In genomic region chr11:116420770-116421528, GRCh38 we compare ENCODE assay signal across 16 cellular contexts.
DNase-seq lines count a peak whose midpoint lies in the region; ATAC-seq, FAIRE-seq and TF ChIP-seq lines count a peak whose summit lies in the region.
"Had no signal": no experiment of that assay in that cellular context is flagged by ENCODE, and none has a peak within 500 bp of the region (broad histone marks: within the 10 kb centered on the region; RNA-seq: fewer than 3 reads in every experiment).

No MANE protein-coding gene starts in this region.

- H3K9me3 Mint-ChIP-seq in astrocyte (ENCODE audit: unreplicated experiment) (peaks cover 6% of the 10 kb centered on the region), nephron (no peaks in the 10 kb centered on the region)
- H3K9me3 Mint-ChIP-seq: T-helper 1 cell treated with Interleukin-12 subunit alpha and Interleukin-12 subunit beta and Interleukin-4 antibody, amounts not matched to agents 30 μg/mL and 1 μg/mL, for 36 hours had no signal

- no peak for TF ChIP-seq POLR2A in H54 (IDR thresholded peaks at IDR 0.05; ENCODE audit: low read depth, low read length)
- TF ChIP-seq POLR2A in gastrocnemius medialis (IDR thresholded peaks at IDR 0.05): no peak

- H3K9ac ChIP-seq in astrocyte (ENCODE audit: low read length): no peak overlapping the region

- no peak overlapping the region for H3K27ac ChIP-seq in astrocyte (ENCODE audit: low read depth, low read length)
- H3K27ac ChIP-seq in gastrocnemius medialis: no peak overlapping the region
- H3K27ac ChIP-seq in osteoblast (ENCODE audit: low read depth, low read length): no peak overlapping the region
- H3K27ac ChIP-seq: colonic mucosa had no signal

- H3K4me1 ChIP-seq in astrocyte (ENCODE audit: insufficient read depth, low read length): no peaks in the 10 kb centered on the region
- H3K4me1 ChIP-seq in gastrocnemius medialis: no peaks in the 10 kb centered on the region
- no peaks in the 10 kb centered on the region for H3K4me1 ChIP-seq in osteoblast (ENCODE audit: insufficient read depth, low read length)
- H3K4me1 ChIP-seq: colonic mucosa had no signal

- intact Hi-C loops in gastrocnemius medialis (cut with DNase I; ENCODE audit: low total_unique reads): no loop called here

- H3K27me3 ChIP-seq in astrocyte (ENCODE audit: insufficient read depth, low read length): peaks cover 3% of the 10 kb centered on the region
- H3K27me3 ChIP-seq in gastrocnemius medialis: no peaks in the 10 kb centered on the region
- no peaks in the 10 kb centered on the region for H3K27me3 ChIP-seq in osteoblast (ENCODE audit: insufficient read depth, low read length)
- H3K27me3 ChIP-seq: colonic mucosa had no signal

- DNase-seq in H54 (ENCODE audit: insufficient read length, low spot score): peak; percentile 4
- DNase-seq in NCI-H226: peak; percentile 51
- peak; percentile 42 for DNase-seq in astrocyte (ENCODE audit: low read depth)
- no peak for DNase-seq in Ammon's horn (ENCODE audit: low spot score)
- no peak for DNase-seq in hippocampal formation (lab: John Stamatoyannopoulos, UW)
- DNase-seq in gastrocnemius medialis: no peak
- DNase-seq in osteoblast (ENCODE audit: insufficient read length, low spot score, missing footprints): no peak
- DNase-seq: activated CD4-positive, alpha-beta T cell treated with anti-CD3 and anti-CD28 coated beads, Interleukin-2, amount 50 U/mL, for 48 hours; activated gamma-delta T cell treated with Interleukin-2 at 50 U/mL for 16 hours; colonic mucosa; kidney; NCI-H1436 treated with DMSO at 0.1 percent for 48 hours; nephron progenitor cell had no signal

- FAIRE-seq in H54 (lab: Jason Lieb, UNC) (no peak), astrocyte (lab: Jason Lieb, UNC) (no peak)
- FAIRE-seq: kidney had no signal

- H3K79me2 ChIP-seq in astrocyte (ENCODE audit: insufficient read depth, low read length) (no peaks in the 10 kb centered on the region), osteoblast (ENCODE audit: insufficient read depth, low read length) (no peaks in the 10 kb centered on the region)

- H3K4me1 Mint-ChIP-seq in astrocyte (ENCODE audit: low read depth, unreplicated experiment) (peaks cover 14% of the 10 kb centered on the region), nephron (peaks cover 36% of the 10 kb centered on the region)

- H3K4me2 ChIP-seq in astrocyte (ENCODE audit: low read length): no peak overlapping the region
- no peak overlapping the region for H3K4me2 ChIP-seq in osteoblast (ENCODE audit: insufficient read depth, low read length)
- H3K4me2 ChIP-seq: smooth muscle cell had no signal

- H3K27me3 Mint-ChIP-seq in astrocyte (ENCODE audit: low read depth, unreplicated experiment) (peaks cover 32% of the 10 kb centered on the region), nephron (ENCODE audit: low read depth) (peaks cover 12% of the 10 kb centered on the region)

- in situ Hi-C loops in gastrocnemius medialis (cut with MboI; ENCODE audit: low sequenced_read_pairs in 4 of 4): no loop called here

- ATAC-seq in gastrocnemius medialis: no peak

- no peaks in the 10 kb centered on the region for H4K20me1 ChIP-seq in astrocyte (ENCODE audit: insufficient read depth, low read length)
- no peaks in the 10 kb centered on the region for H4K20me1 ChIP-seq in osteoblast (ENCODE audit: insufficient read depth, low read length)

- H3K4me3 ChIP-seq in astrocyte (ENCODE audit: insufficient read depth, low read depth, low read length) (no peak overlapping the region), gastrocnemius medialis (no peak overlapping the region), osteoblast (ENCODE audit: insufficient read depth, low read length) (no peak overlapping the region)
- H3K4me3 ChIP-seq: colonic mucosa, smooth muscle cell had no signal

- H3K4me3 Mint-ChIP-seq in astrocyte (ENCODE audit: unreplicated experiment) (no peak overlapping the region), nephron (no peak overlapping the region)
- H3K4me3 Mint-ChIP-seq: nephron progenitor cell; T-helper 1 cell treated with Interleukin-12 subunit alpha and Interleukin-12 subunit beta and Interleukin-4 antibody, amounts not matched to agents 30 μg/mL and 1 μg/mL, for 36 hours had no signal

- H3K36me3 Mint-ChIP-seq in astrocyte (ENCODE audit: low read depth, unreplicated experiment) (no peaks in the 10 kb centered on the region), nephron (ENCODE audit: low read depth) (no peaks in the 10 kb centered on the region)

- no peak overlapping the region for H3K27ac Mint-ChIP-seq in astrocyte (ENCODE audit: unreplicated experiment)
- H3K27ac Mint-ChIP-seq in nephron: peak overlapping the region in 2 of 3 experiments; percentile 20 to 62
- H3K27ac Mint-ChIP-seq: nephron progenitor cell; T-helper 1 cell treated with Interleukin-12 subunit alpha and Interleukin-12 subunit beta and Interleukin-4 antibody, amounts not matched to agents 30 μg/mL and 1 μg/mL, for 36 hours had no signal

- H3K36me3 ChIP-seq in astrocyte (ENCODE audit: insufficient read depth, low read length): no peaks in the 10 kb centered on the region
- H3K36me3 ChIP-seq in gastrocnemius medialis: no peaks in the 10 kb centered on the region
- H3K36me3 ChIP-seq in osteoblast (ENCODE audit: insufficient read depth, low read length): no peaks in the 10 kb centered on the region
- H3K36me3 ChIP-seq: colonic mucosa had no signal

- no peaks in the 10 kb centered on the region for H3K9me3 ChIP-seq in astrocyte (ENCODE audit: insufficient read depth, low read depth, low read length)
- no peaks in the 10 kb centered on the region for H3K9me3 ChIP-seq in gastrocnemius medialis
- no peaks in the 10 kb centered on the region for H3K9me3 ChIP-seq in osteoblast (ENCODE audit: low read depth, low read length)
- H3K9me3 ChIP-seq: colonic mucosa had no signal

- no peak overlapping the region for H2AFZ ChIP-seq in astrocyte (ENCODE audit: low read depth, low read length)
- no peak overlapping the region for H2AFZ ChIP-seq in osteoblast (ENCODE audit: low read length)

- TF ChIP-seq CTCF in astrocyte (IDR thresholded peaks at IDR 0.05; ENCODE audit: insufficient read depth, low read depth, low read length) (no peak), nephron (IDR thresholded peaks at IDR 0.05; ENCODE audit: unreplicated experiment in 3 of 3) (no peak), gastrocnemius medialis (IDR thresholded peaks at IDR 0.05 in 4 of 5, conservative IDR thresholded peaks at IDR 0.05 in 1 of 5) (no peak), osteoblast (IDR thresholded peaks at IDR 0.05; ENCODE audit: extremely low read depth, low read depth, low read length) (no peak)

Comparison
In these comparisons a context has a peak if more than half of its experiments do, and no peak if none do; other contexts are left out.
1. DNase-seq: peak in H54 (single experiment), NCI-H226 (single experiment) and astrocyte (single experiment); none in Ammon's horn (single experiment), hippocampal formation (0 of 2), gastrocnemius medialis (0 of 2) and osteoblast (single experiment).